Comparison of ENCODE assay signal across 21 cellular contexts in the genomic region with DNA sequence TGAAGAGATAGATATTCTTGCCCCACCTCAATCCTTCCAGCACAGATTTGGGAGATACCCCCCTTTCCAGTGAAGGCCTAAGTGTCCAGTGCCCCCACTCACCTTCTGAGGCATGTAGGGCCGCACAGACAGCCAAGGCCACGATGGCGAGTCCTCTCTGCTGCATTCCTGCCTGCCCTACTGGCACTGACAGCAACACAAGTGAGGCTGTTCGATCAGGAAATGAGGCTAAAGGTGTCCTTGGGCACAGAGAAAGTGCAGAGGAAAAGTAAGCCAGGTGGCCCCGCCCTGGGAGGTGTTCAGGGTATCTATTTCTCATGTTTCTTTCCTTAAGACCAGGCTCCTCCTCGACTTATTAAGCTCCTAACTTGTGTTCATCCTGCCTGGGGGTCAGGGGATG. TPM values are rescaled to one million over a fixed set of nuclear protein-coding genes. Genes with fewer than 3 reads are reported as not detected.
A peak's percentile ranks its signal among the peaks of the same experiment; 100 is the strongest.
DNase-seq lines count a peak whose midpoint lies in the region; ATAC-seq and TF ChIP-seq lines count a peak whose summit lies in the region.
"Had no signal": no experiment of that assay in that cellular context is flagged by ENCODE, and none has a peak within 500 bp of the region (broad histone marks: within the 10 kb centered on the region; RNA-seq: fewer than 3 reads in every experiment).

A gene with protein sequence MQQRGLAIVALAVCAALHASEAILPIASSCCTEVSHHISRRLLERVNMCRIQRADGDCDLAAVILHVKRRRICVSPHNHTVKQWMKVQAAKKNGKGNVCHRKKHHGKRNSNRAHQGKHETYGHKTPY (minus strand): TSS at position 241 of the 400 bp plus-strand sequence. CDS start 75 bp downstream, at position 166.

- H3K36me3 ChIP-seq in CD4-positive, CD25-positive, alpha-beta regulatory T cell (ENCODE audit: control insufficient read depth, insufficient read depth, low read length), result no peaks in the 10 kb centered on the region
- H3K36me3 ChIP-seq in muscle layer of duodenum (ENCODE audit: control insufficient read depth in 1 of 2, insufficient read depth in 2 of 2, low read length in 2 of 2), result no peaks in the 10 kb centered on the region
- H3K36me3 ChIP-seq in HAP-1 (replicated peaks), result no peaks in the 10 kb centered on the region
- H3K36me3 ChIP-seq: brain microvascular endothelial cell, upper lobe of right lung had no signal

- H3K4me1 ChIP-seq in CD4-positive, CD25-positive, alpha-beta regulatory T cell (ENCODE audit: control insufficient read depth, insufficient read depth, low read length, poor library complexity, severe bottlenecking), result no peaks in the 10 kb centered on the region
- H3K4me1 ChIP-seq in muscle layer of duodenum (ENCODE audit: control insufficient read depth in 1 of 2, insufficient read depth in 2 of 2, low read length in 2 of 2), result no peaks in the 10 kb centered on the region
- H3K4me1 ChIP-seq in HAP-1, result no peaks in the 10 kb centered on the region
- H3K4me1 ChIP-seq: foreskin keratinocyte, upper lobe of right lung had no signal

- TF ChIP-seq CTCF in activated B cell treated with CpG ODN at 0.5 μM for 24 hours (IDR thresholded peaks at IDR 0.05), result no peak

- POLR2A ChIA-PET in activated B cell treated with CpG ODN at 0.5 μM for 24 hours (lab: Charles Lee), result no interaction called here

- H3K27ac ChIP-seq in CD4-positive, CD25-positive, alpha-beta regulatory T cell (ENCODE audit: insufficient read depth, low read length, poor library complexity, severe bottlenecking), result no peak within 1 kb of the TSS
- H3K27ac ChIP-seq in muscle layer of duodenum (ENCODE audit: low read length), result peak within 1 kb of the TSS; percentile 71
- H3K27ac ChIP-seq: 22Rv1, brain microvascular endothelial cell, foreskin keratinocyte, HL-60, upper lobe of right lung had no signal

- ATAC-seq in CD4-positive, CD25-positive, alpha-beta regulatory T cell (ENCODE audit: low read depth in 2 of 2), result no peak
- no peak for ATAC-seq in activated B cell treated with CpG ODN at 0.5 μM for 24 hours (ENCODE audit: low read depth)
- ATAC-seq in GM19035 (IDR thresholded peaks at IDR 0.05; ENCODE audit: unreplicated experiment), result no peak
- ATAC-seq: foreskin keratinocyte had no signal

- H3K4me3 Mint-ChIP-seq in CD4-positive, CD25-positive, alpha-beta regulatory T cell, result no peak within 1 kb of the TSS
- H3K4me3 Mint-ChIP-seq in activated B cell treated with CpG ODN at 0.5 μM for 24 hours, result no peak within 1 kb of the TSS
- H3K4me3 Mint-ChIP-seq: CD14-positive monocyte, nephron had no signal

- peak; percentile 59 for DNase-seq in DMS79 (lab: John Stamatoyannopoulos, UW)
- no peak for DNase-seq in DMS79 treated with DMSO at 0.1 percent for 48 hours (lab: John Stamatoyannopoulos, UW)
- no peak for DNase-seq in CD4-positive, CD25-positive, alpha-beta regulatory T cell
- DNase-seq in activated B cell treated with CpG ODN at 0.5 μM for 24 hours, result no peak
- no peak for DNase-seq in HAP-1 (ENCODE audit: low spot score in 2 of 2)
- no peak for DNase-seq in HK-2 (ENCODE audit: unreplicated experiment)
- DNase-seq: activated naive CD4-positive, alpha-beta T cell treated with anti-CD3 and anti-CD28 coated beads, Interleukin-2, amount 50 U/mL, for 16 hours; activated T-cell treated with anti-CD3 and anti-CD28 coated beads for 4 hours; brain microvascular endothelial cell; foreskin keratinocyte; GOT3; KG1; SHP77; stimulated activated naive CD4-positive, alpha-beta T cell treated with Interleukin-2 at 50 U/mL for 16 hours; upper lobe of right lung had no signal

- H3K9me3 ChIP-seq in CD4-positive, CD25-positive, alpha-beta regulatory T cell (ENCODE audit: control insufficient read depth in 2 of 2, low read length in 2 of 2), result no peaks in the 10 kb centered on the region
- H3K9me3 ChIP-seq in muscle layer of duodenum (ENCODE audit: control insufficient read depth in 1 of 2, low read length in 2 of 2), result no peaks in the 10 kb centered on the region
- H3K9me3 ChIP-seq in HAP-1, result no peaks in the 10 kb centered on the region
- H3K9me3 ChIP-seq: upper lobe of right lung had no signal

- no peaks in the 10 kb centered on the region for H3K4me1 Mint-ChIP-seq in CD4-positive, CD25-positive, alpha-beta regulatory T cell
- H3K4me1 Mint-ChIP-seq in activated B cell treated with CpG ODN at 0.5 μM for 24 hours, result no peaks in the 10 kb centered on the region
- H3K4me1 Mint-ChIP-seq: CD14-positive monocyte had no signal

- intact Hi-C loops in activated B cell treated with CpG ODN at 0.5 μM for 24 hours (cut with micrococcal nuclease), result no loop called here

- H3K27me3 ChIP-seq in CD4-positive, CD25-positive, alpha-beta regulatory T cell (ENCODE audit: control insufficient read depth, insufficient read depth, low read length), result no peaks in the 10 kb centered on the region
- no peaks in the 10 kb centered on the region for H3K27me3 ChIP-seq in muscle layer of duodenum (ENCODE audit: low read depth, low read length)
- H3K27me3 ChIP-seq in HAP-1 (ENCODE audit: low read depth), result no peaks in the 10 kb centered on the region
- H3K27me3 ChIP-seq: brain microvascular endothelial cell, upper lobe of right lung had no signal

- in situ Hi-C loops in HAP-1 (cut with MboI; ENCODE audit: low sequenced_read_pairs), result no loop called here

- no peak within 1 kb of the TSS for H3K4me3 ChIP-seq in CD4-positive, CD25-positive, alpha-beta regulatory T cell (ENCODE audit: low read depth, low read length)
- H3K4me3 ChIP-seq in muscle layer of duodenum (ENCODE audit: low read depth in 1 of 2, low read length in 2 of 2) (peak within 1 kb of the TSS in 1 of 2 donors; percentile 45), HAP-1 (no peak within 1 kb of the TSS)
- H3K4me3 ChIP-seq: upper lobe of right lung had no signal

- H3K9me3 Mint-ChIP-seq in CD4-positive, CD25-positive, alpha-beta regulatory T cell, result peaks cover 0 to 10% (median 0%) of the 10 kb centered on the region in 7 donors
- no peaks in the 10 kb centered on the region for H3K9me3 Mint-ChIP-seq in activated B cell treated with CpG ODN at 0.5 μM for 24 hours
- H3K9me3 Mint-ChIP-seq: nephron had no signal

- no peaks in the 10 kb centered on the region for H3K36me3 Mint-ChIP-seq in CD4-positive, CD25-positive, alpha-beta regulatory T cell
- H3K36me3 Mint-ChIP-seq in activated B cell treated with CpG ODN at 0.5 μM for 24 hours (ENCODE audit: low read depth), result no peaks in the 10 kb centered on the region
- H3K36me3 Mint-ChIP-seq: CD14-positive monocyte had no signal

- peaks cover 7% of the 10 kb centered on the region for H3K27me3 Mint-ChIP-seq in CD4-positive, CD25-positive, alpha-beta regulatory T cell
- no peaks in the 10 kb centered on the region for H3K27me3 Mint-ChIP-seq in activated B cell treated with CpG ODN at 0.5 μM for 24 hours

- CTCF ChIA-PET in activated B cell treated with CpG ODN at 0.5 μM for 24 hours (lab: Charles Lee), result interaction anchor here (1.2 kb wide), 1 partner anchor 264 kb away, joined by 3 read pairs; no protein-coding TSS in a partner anchor

- H3K27ac Mint-ChIP-seq in CD4-positive, CD25-positive, alpha-beta regulatory T cell, result no peak within 1 kb of the TSS
- H3K27ac Mint-ChIP-seq in activated B cell treated with CpG ODN at 0.5 μM for 24 hours, result no peak within 1 kb of the TSS
- H3K27ac Mint-ChIP-seq: CD14-positive monocyte, nephron had no signal

RNA-seq across cellular contexts. Expression of the gene that starts here (rescaled TPM):
- total RNA-seq in CD4-positive, CD25-positive, alpha-beta regulatory T cell, result 14.8 TPM
- 10 to 100 TPM; 14.5 to 18.4 (median 16.0) TPM for polyA plus RNA-seq in CD4-positive, CD25-positive, alpha-beta regulatory T cell
- 10.7 and 11.6 TPM in 2 replicates for total RNA-seq in activated B cell treated with CpG ODN at 0.5 μM for 24 hours
